11 cellular contexts compared by ENCODE assay signal in genomic region chr9:104091028-104091590, GRCh38. TPM values are rescaled to one million over a fixed set of nuclear protein-coding genes. Genes with fewer than 3 reads are reported as not detected.
DNase-seq lines count a peak whose midpoint lies in the region; ATAC-seq and TF ChIP-seq lines count a peak whose summit lies in the region.
"Had no signal": no experiment of that assay in that cellular context is flagged by ENCODE, and none has a peak within 500 bp of the region (broad histone marks: within the 10 kb centered on the region; RNA-seq: fewer than 3 reads in every experiment).

No MANE protein-coding gene starts in this region.

- no peak for TF ChIP-seq POLR2A in erythroblast (IDR thresholded peaks at IDR 0.05; ENCODE audit: low read length)

- no peaks in the 10 kb centered on the region for H3K36me3 Mint-ChIP-seq in T-helper 17 cell (ENCODE audit: low read depth)
- H3K36me3 Mint-ChIP-seq: naive thymus-derived CD8-positive, alpha-beta T cell had no signal

- no peak for DNase-seq in AG04450 (ENCODE audit: low read depth, low spot score)
- peak; percentile 23 for DNase-seq in LoVo (ENCODE audit: low spot score)
- peak; percentile 61 for DNase-seq in PC-3
- DNase-seq in left kidney (ENCODE audit: low read depth, low spot score) = peak; percentile 18
- DNase-seq in T-helper 17 cell = no peak
- no peak for DNase-seq in erythroblast (lab: John Stamatoyannopoulos, UW)
- DNase-seq in effector CD4-positive, alpha-beta T cell = no peak
- DNase-seq in amniotic stem cell (lab: John Stamatoyannopoulos, UW) = no peak
- DNase-seq: glutamatergic neuron; naive thymus-derived CD8-positive, alpha-beta T cell; stimulated activated CD4-positive, alpha-beta T cell treated with anti-CD3 and anti-CD28 coated beads, Interleukin-4, amount 100 ng/mL, for 4 hours had no signal

- H3K27me3 Mint-ChIP-seq in T-helper 17 cell = peaks cover 7% of the 10 kb centered on the region

- H3K9me2 ChIP-seq in PC-3 (replicated peaks; ENCODE audit: low read length) = no peaks in the 10 kb centered on the region

- intact Hi-C loops in PC-3 (cut with micrococcal nuclease) = loop anchor here (2.0 to 10.0 kb wide), 4 partner anchors 22 to 651 kb away; no protein-coding TSS in a partner anchor

- no peak overlapping the region for H3K27ac Mint-ChIP-seq in T-helper 17 cell

- H3K36me3 ChIP-seq in PC-3 (ENCODE audit: low read depth, low read length) = no peaks in the 10 kb centered on the region

- H3K9me3 ChIP-seq in AG04450 (ENCODE audit: control insufficient read depth, insufficient read depth, low read length) = no peaks in the 10 kb centered on the region
- H3K9me3 ChIP-seq in PC-3 (ENCODE audit: low read length) = no peaks in the 10 kb centered on the region
- H3K9me3 ChIP-seq in T-helper 17 cell (ENCODE audit: control insufficient read depth, low read length, poor library complexity, severe bottlenecking) = no peaks in the 10 kb centered on the region

- no TSS peak for BruUV-seq in PC-3 (replicated peaks; lab: Mats Ljungman, UMichigan)

- no peaks in the 10 kb centered on the region for H3F3A ChIP-seq in PC-3 (ENCODE audit: low read length, unreplicated experiment)

- POLR2A ChIA-PET in AG04450 (lab: Yijun Ruan, JAX) = interaction anchor here (0.5 to 1.3 kb wide), 3 partner anchors 16 to 55 kb away, joined by 3 to 9 read pairs (median 3); no protein-coding TSS in a partner anchor
- POLR2A ChIA-PET in PC-3 (lab: Charles Lee; ENCODE audit: unreplicated experiment) = interaction anchor here (0.6 to 0.7 kb wide), 2 partner anchors 15 to 655 kb away, joined by 3 to 6 read pairs; no protein-coding TSS in a partner anchor

- peak overlapping the region; percentile 0 for H3K27ac ChIP-seq in AG04450 (ENCODE audit: low read depth, low read length)
- H3K27ac ChIP-seq in PC-3 (ENCODE audit: low read length) = peak overlapping the region; percentile 66

- no peaks in the 10 kb centered on the region for H3K27me3 ChIP-seq in AG04450 (ENCODE audit: control insufficient read depth, insufficient read depth, low read length)
- H3K27me3 ChIP-seq in PC-3 (ENCODE audit: low read length) = no peaks in the 10 kb centered on the region

- ATAC-seq in PC-3 (peak; percentile 28), T-helper 17 cell (no peak)
- ATAC-seq: naive thymus-derived CD8-positive, alpha-beta T cell had no signal

- no peak overlapping the region; the same call in 1 of the 2 replicates for H3K4me3 ChIP-seq in AG04450 (ENCODE audit: low read depth, low read length)
- peak overlapping the region; percentile 9; the same call in 1 of the 2 replicates for H3K4me3 ChIP-seq in PC-3 (ENCODE audit: low read length)

- peaks cover 27% of the 10 kb centered on the region for H3K4me1 Mint-ChIP-seq in T-helper 17 cell

- H3K4me3 Mint-ChIP-seq in T-helper 17 cell = no peak overlapping the region

- peak overlapping the region; percentile 50 for H3K4me2 ChIP-seq in PC-3 (ENCODE audit: low read length)

- no peaks in the 10 kb centered on the region for H4K20me1 ChIP-seq in PC-3 (ENCODE audit: low read length)

- peaks cover 23% of the 10 kb centered on the region for H3K4me1 ChIP-seq in PC-3 (ENCODE audit: insufficient read depth, low read length)

- no peak for TF ChIP-seq CTCF in AG04450 (IDR thresholded peaks at IDR 0.05; ENCODE audit: low read depth, low read length)
- TF ChIP-seq CTCF in PC-3 (conservative IDR thresholded peaks at IDR 0.05; ENCODE audit: low read depth, low read length) = no peak

- H3K9ac ChIP-seq in PC-3 (ENCODE audit: low read length) = peak overlapping the region; percentile 33; the same call in 1 of the 2 replicates

- peaks cover 25% of the 10 kb centered on the region for H3K79me2 ChIP-seq in PC-3 (ENCODE audit: low read length)

- 0 out of 2 replicates have a peak overlapping the region, but pooled peaks have one; percentile 30 for H2AFZ ChIP-seq in PC-3 (ENCODE audit: low read length)

- CTCF ChIA-PET in AG04450 (lab: Charles Lee) (interaction anchor here (0.6 to 3.7 kb wide), 12 partner anchors 9 to 652 kb away, joined by 3 to 32 read pairs (median 4); no protein-coding TSS in a partner anchor), PC-3 (lab: Charles Lee) (no interaction called here)

RNA-seq across cellular contexts. Expression of gene SMC2, which starts 3.0 kb away (rescaled TPM):
- polyA plus RNA-seq in AG04450 (2011; rRNA removed) = 5.5 and 9.3 TPM in 2 replicates
- polyA minus RNA-seq in AG04450 (2011; rRNA and poly(A)+ RNA removed) = 3.3 and 6.4 TPM in 2 replicates
- total RNA-seq in PC-3 (2014; rRNA removed) (19.2 and 20.7 TPM in 2 replicates), T-helper 17 cell (1 to 10 TPM; 3.8 to 5.3 TPM)

Comparison
In these comparisons a context has a peak if more than half of its experiments do, and no peak if none do; other contexts are left out.
1. DNase-seq: peak in LoVo (single experiment), PC-3 (single experiment) and left kidney (single experiment); none in AG04450 (single experiment), T-helper 17 cell (0 of 3), erythroblast (0 of 2), effector CD4-positive, alpha-beta T cell (single experiment) and amniotic stem cell (single experiment).